15 cellular contexts compared by ENCODE assay signal in genomic region chr1:105608713-105609112, GRCh38.
A peak's percentile ranks its signal among the peaks of the same experiment; 100 is the strongest.
DNase-seq lines count a peak whose midpoint lies in the region; ATAC-seq and TF ChIP-seq lines count a peak whose summit lies in the region.
"Had no signal": no experiment of that assay in that cellular context is flagged by ENCODE, and none has a peak within 500 bp of the region (broad histone marks: within the 10 kb centered on the region; RNA-seq: fewer than 3 reads in every experiment).

No MANE protein-coding gene starts in this region.

- H3K36me3 ChIP-seq in SK-N-SH (replicated peaks in 1 of 2; ENCODE audit: control insufficient read depth in 1 of 2, insufficient read depth in 2 of 2, low read length in 1 of 2) (no peaks in the 10 kb centered on the region), Caco-2 (ENCODE audit: control insufficient read depth, insufficient read depth, low read length) (no peaks in the 10 kb centered on the region)
- H3K36me3 ChIP-seq: lower lobe of right lung, SJSA1 had no signal

- CTCF ChIA-PET in SK-N-SH (lab: Yijun Ruan, JAX) (interaction anchor here (0.8 to 1.9 kb wide), 5 partner anchors 184 to 1486 kb away, joined by 3 to 8 read pairs (median 3); no protein-coding TSS in a partner anchor), Caco-2 (lab: Charles Lee) (no interaction called here)

- no peaks in the 10 kb centered on the region for H3K36me3 Mint-ChIP-seq in chondrocyte (ENCODE audit: low read depth)
- H3K36me3 Mint-ChIP-seq in Caco-2 (ENCODE audit: insufficient read depth, unreplicated experiment), result no peaks in the 10 kb centered on the region
- H3K36me3 Mint-ChIP-seq: CD4-positive, CD25-positive, alpha-beta regulatory T cell had no signal

- H3K4me3 ChIP-seq in SK-N-SH (ENCODE audit: low read depth in 2 of 2, low read length in 1 of 2), result no peak overlapping the region
- no peak overlapping the region for H3K4me3 ChIP-seq in Caco-2 (ENCODE audit: low read depth, low read length)
- H3K4me3 ChIP-seq: lower lobe of right lung, SJSA1 had no signal

- DNase-seq in SK-N-SH, result no peak
- DNase-seq in NCI-H1694 treated with DMSO at 0.1 percent for 48 hours (lab: John Stamatoyannopoulos, UW), result peak; percentile 18
- no peak for DNase-seq in chondrocyte (ENCODE audit: low spot score)
- DNase-seq in stromal cell of bone marrow (ENCODE audit: low read depth), result peak; percentile 33
- DNase-seq in 8988T, result no peak
- DNase-seq in Caco-2, result no peak
- DNase-seq: activated CD8-positive, alpha-beta T cell treated with anti-CD3 and anti-CD28 coated beads, Interleukin-2, amount 10 ng/mL, durations not matched to agents 7 days and 5 days; anterior cingulate cortex; CD4-positive, CD25-positive, alpha-beta regulatory T cell; lower lobe of right lung; NCI-H187; retina had no signal

- TF ChIP-seq EP300 in SK-N-SH (IDR thresholded peaks at IDR 0.05; ENCODE audit: borderline replicate concordance in 1 of 2, low read depth in 1 of 2, low read length in 1 of 2), result no peak

- 8% methylated on average over 2 of the region's 2 CpGs for WGBS in SK-N-SH (ENCODE audit: low lambda C conversion rate)

- intact Hi-C loops in Caco-2 (cut with micrococcal nuclease; ENCODE audit: unreplicated experiment), result loop anchor here (10.0 kb wide), 1 partner anchor 824 kb away; no protein-coding TSS in a partner anchor

- H3K27me3 ChIP-seq in SK-N-SH (ENCODE audit: insufficient read depth) (no peaks in the 10 kb centered on the region), Caco-2 (replicated peaks; ENCODE audit: control insufficient read depth, insufficient read depth, low read length) (no peaks in the 10 kb centered on the region)
- H3K27me3 ChIP-seq: SJSA1 had no signal

- H3K9me3 ChIP-seq in SK-N-SH, result no peaks in the 10 kb centered on the region
- H3K9me3 ChIP-seq in Caco-2, result no peaks in the 10 kb centered on the region
- H3K9me3 ChIP-seq: lower lobe of right lung, SJSA1 had no signal

- H3F3A ChIP-seq in SK-N-SH (replicated peaks; ENCODE audit: insufficient read depth), result no peaks in the 10 kb centered on the region

- no peak overlapping the region for H3K27ac ChIP-seq in SK-N-SH (ENCODE audit: low read depth in 2 of 2, low read length in 1 of 2)
- H3K27ac ChIP-seq: lower lobe of right lung, SJSA1 had no signal

- H3K27me3 Mint-ChIP-seq in chondrocyte (ENCODE audit: low read depth) (no peaks in the 10 kb centered on the region), Caco-2 (ENCODE audit: insufficient read depth, unreplicated experiment) (no peaks in the 10 kb centered on the region)
- H3K27me3 Mint-ChIP-seq: CD4-positive, CD25-positive, alpha-beta regulatory T cell had no signal

- TF ChIP-seq RAD21 in SK-N-SH (IDR thresholded peaks at IDR 0.05; ENCODE audit: low read length), result peak; percentile 64

- peak; percentile 63 for TF ChIP-seq CTCF in SK-N-SH (IDR thresholded peaks at IDR 0.05)
- peak; percentile 76 for TF ChIP-seq CTCF in chondrocyte (IDR thresholded peaks at IDR 0.05)
- no peak for TF ChIP-seq CTCF in Caco-2 (IDR thresholded peaks at IDR 0.05; ENCODE audit: insufficient read depth in 1 of 2, low read depth in 1 of 2, low read length in 1 of 2, severe bottlenecking in 1 of 2, unreplicated experiment in 1 of 2)

- no TSS peak for BruUV-seq in Caco-2 (replicated peaks; lab: Mats Ljungman, UMichigan)

- no peak overlapping the region for H3K4me2 ChIP-seq in SK-N-SH

- no peaks in the 10 kb centered on the region for H3K9me2 ChIP-seq in SK-N-SH

- H3K9me3 Mint-ChIP-seq in chondrocyte (ENCODE audit: low read depth), result no peaks in the 10 kb centered on the region
- H3K9me3 Mint-ChIP-seq in Caco-2 (ENCODE audit: unreplicated experiment), result no peaks in the 10 kb centered on the region

- no peak overlapping the region for H3K9ac ChIP-seq in SK-N-SH

- no peaks in the 10 kb centered on the region for H4K20me1 ChIP-seq in SK-N-SH (ENCODE audit: insufficient read depth)

- H3K4me1 Mint-ChIP-seq in chondrocyte (ENCODE audit: low read depth) (no peaks in the 10 kb centered on the region), Caco-2 (ENCODE audit: low read depth, unreplicated experiment) (no peaks in the 10 kb centered on the region)
- H3K4me1 Mint-ChIP-seq: CD4-positive, CD25-positive, alpha-beta regulatory T cell had no signal

- no peak overlapping the region for H2AFZ ChIP-seq in SK-N-SH (ENCODE audit: low read depth)

- no peak overlapping the region for H3K27ac Mint-ChIP-seq in chondrocyte (ENCODE audit: unreplicated experiment)
- no peak overlapping the region for H3K27ac Mint-ChIP-seq in Caco-2 (ENCODE audit: unreplicated experiment)
- H3K27ac Mint-ChIP-seq: activated CD8-positive, alpha-beta T cell treated with anti-CD3 and anti-CD28 coated beads, Interleukin-2, amount 10 ng/mL, durations not matched to agents 7 days and 5 days; CD4-positive, CD25-positive, alpha-beta regulatory T cell had no signal

- ATAC-seq in SK-N-SH treated with all-trans-retinoic acid at 6 μM for 48 hours (no peak), GM19023 (IDR thresholded peaks at IDR 0.05; ENCODE audit: unreplicated experiment) (no peak)
- ATAC-seq: activated CD8-positive, alpha-beta T cell treated with anti-CD3 and anti-CD28 coated beads, Interleukin-2, amount 10 ng/mL, durations not matched to agents 7 days and 5 days; lower lobe of right lung had no signal

- H3K4me1 ChIP-seq in SK-N-SH (ENCODE audit: control insufficient read depth in 1 of 2, insufficient read depth in 2 of 2, low read depth in 1 of 2, low read length in 1 of 2), result no peaks in the 10 kb centered on the region
- no peaks in the 10 kb centered on the region for H3K4me1 ChIP-seq in Caco-2
- H3K4me1 ChIP-seq: lower lobe of right lung, SJSA1 had no signal

- H3K79me2 ChIP-seq in SK-N-SH (ENCODE audit: insufficient read depth), result no peaks in the 10 kb centered on the region

- POLR2A ChIA-PET in SK-N-SH (lab: Yijun Ruan, JAX) (no interaction called here), Caco-2 (lab: Charles Lee) (no interaction called here)

- H3K4me3 Mint-ChIP-seq in chondrocyte (ENCODE audit: unreplicated experiment) (no peak overlapping the region), Caco-2 (ENCODE audit: unreplicated experiment) (no peak overlapping the region)
- H3K4me3 Mint-ChIP-seq: activated CD8-positive, alpha-beta T cell treated with anti-CD3 and anti-CD28 coated beads, Interleukin-2, amount 10 ng/mL, durations not matched to agents 7 days and 5 days; CD4-positive, CD25-positive, alpha-beta regulatory T cell had no signal

TF ChIP-seq in SK-N-SH, 30 proteins besides CTCF, POLR2A, EP300 and RAD21:
- TF ChIP-seq SMC3 (IDR thresholded peaks at IDR 0.05; ENCODE audit: low read depth, low read length), result peak; percentile 19; the same call in 1 of the 2 replicates
- no peak for TF ChIP-seq GABPA (IDR thresholded peaks at IDR 0.05; ENCODE audit: low read depth)

TF ChIP-seq in SK-N-SH treated with all-trans-retinoic acid at 6 μM for 48 hours, 23 proteins besides CTCF, POLR2A, EP300 and RAD21:
- TF ChIP-seq GLIS3 (CRISPR knock-in tag; IDR thresholded peaks at IDR 0.05), result no peak

Comparison
In these comparisons a context has a peak if more than half of its experiments do, and no peak if none do; other contexts are left out.
1. DNase-seq: peak in NCI-H1694 treated with DMSO at 0.1 percent for 48 hours (single experiment) and stromal cell of bone marrow (single experiment); none in SK-N-SH (single experiment), chondrocyte (single experiment), 8988T (single experiment) and Caco-2 (0 of 2).
2. CTCF ChIP-seq: peak in SK-N-SH (single experiment) and chondrocyte (single experiment); none in Caco-2 (0 of 2).